ENCODE assay signal across 8 cellular contexts in genomic region chr12:64181504-64182291, GRCh38. TPM values are rescaled to one million over a fixed set of nuclear protein-coding genes. Genes with fewer than 3 reads are reported as not detected.
A peak's percentile ranks its signal among the peaks of the same experiment; 100 is the strongest.
DNase-seq lines count a peak whose midpoint lies in the region; TF ChIP-seq lines count a peak whose summit lies in the region.

No MANE protein-coding gene starts in this region.

- 34 to 38% (median 35%) methylated on average over 3 of the region's 3 CpGs for WGBS in adrenal gland, 4 donors

- H3K9me3 Mint-ChIP-seq in CD4-positive, alpha-beta memory T cell = peaks cover 0 to 3% (median 0%) of the 10 kb centered on the region in 8 donors
- H3K9me3 Mint-ChIP-seq in CD14-positive monocyte = no peaks in the 10 kb centered on the region

- intact Hi-C loops in adrenal gland (cut with DNase I) = loop anchor here (2.0 to 10.0 kb wide), 3 partner anchors 53 to 337 kb away; partner anchors contain the start of gene SRGAP1 (in 1 of the 2)
- intact Hi-C loops in CD4-positive, alpha-beta memory T cell (cut with micrococcal nuclease) = no loop called here
- intact Hi-C loops in CD14-positive monocyte (cut with micrococcal nuclease) = no loop called here

- peak; percentile 43 to 82 (median 66) for TF ChIP-seq CTCF in adrenal gland (IDR thresholded peaks at IDR 0.05)
- TF ChIP-seq CTCF in right atrium auricular region (IDR thresholded peaks at IDR 0.05) = peak; percentile 46 to 77
- TF ChIP-seq CTCF in CD14-positive monocyte (IDR thresholded peaks at IDR 0.05) = no peak

- H3K27ac ChIP-seq in adrenal gland = peak overlapping the region; percentile 57 to 83 (median 69)
- peak overlapping the region in 1 of 2 donors; percentile 66 for H3K27ac ChIP-seq in right atrium auricular region
- no peak overlapping the region for H3K27ac ChIP-seq in CD4-positive, alpha-beta memory T cell (ENCODE audit: low read depth, low read length)

- POLR2A ChIA-PET in CD4-positive, alpha-beta memory T cell (lab: Charles Lee; ENCODE audit: partially characterized antibody) = no interaction called here

- peak in 1 of 2 donors; percentile 45 for TF ChIP-seq POLR2A in adrenal gland (IDR thresholded peaks at IDR 0.05)

- H3K27me3 ChIP-seq in adrenal gland (no peaks in the 10 kb centered on the region), right atrium auricular region (no peaks in the 10 kb centered on the region)
- no peaks in the 10 kb centered on the region for H3K27me3 ChIP-seq in CD4-positive, alpha-beta memory T cell (ENCODE audit: insufficient read depth, low read length)

- H3K4me1 Mint-ChIP-seq in CD4-positive, alpha-beta memory T cell = no peaks in the 10 kb centered on the region
- no peaks in the 10 kb centered on the region for H3K4me1 Mint-ChIP-seq in CD14-positive monocyte

- in situ Hi-C loops in G401 (cut with HindIII; ENCODE audit: low sequenced_read_pairs) = no loop called here

- H3K36me3 ChIP-seq in adrenal gland (replicated peaks in 1 of 2) (no peaks in the 10 kb centered on the region), right atrium auricular region (no peaks in the 10 kb centered on the region)
- H3K36me3 ChIP-seq in CD4-positive, alpha-beta memory T cell (ENCODE audit: insufficient read depth, low read length) = no peaks in the 10 kb centered on the region

- no peak overlapping the region for H3K27ac Mint-ChIP-seq in CD4-positive, alpha-beta memory T cell
- H3K27ac Mint-ChIP-seq in CD14-positive monocyte = no peak overlapping the region

- peak overlapping the region in 1 of 4 donors; percentile 10 for H3K4me3 ChIP-seq in adrenal gland
- H3K4me3 ChIP-seq in right atrium auricular region = no peak overlapping the region
- H3K4me3 ChIP-seq in skeletal muscle cell (ENCODE audit: low read depth, low read length) = no peak overlapping the region
- no peak overlapping the region for H3K4me3 ChIP-seq in CD4-positive, alpha-beta memory T cell (ENCODE audit: low read length in 2 of 2)

- peaks cover 5 to 13% of the 10 kb centered on the region in 2 donors for H3K36me3 Mint-ChIP-seq in CD4-positive, alpha-beta memory T cell
- H3K36me3 Mint-ChIP-seq in CD14-positive monocyte = no peaks in the 10 kb centered on the region

- H3K4me1 ChIP-seq in adrenal gland (replicated peaks in 1 of 2) = peaks cover 9 to 24% of the 10 kb centered on the region in 2 donors
- H3K4me1 ChIP-seq in right atrium auricular region = peaks cover 0 to 8% of the 10 kb centered on the region in 2 donors
- H3K4me1 ChIP-seq in CD4-positive, alpha-beta memory T cell (ENCODE audit: insufficient read depth, low read length) = no peaks in the 10 kb centered on the region

- no peak overlapping the region for H3K4me3 Mint-ChIP-seq in CD4-positive, alpha-beta memory T cell
- H3K4me3 Mint-ChIP-seq in CD14-positive monocyte = no peak overlapping the region

- no peaks in the 10 kb centered on the region for H3K9me3 ChIP-seq in adrenal gland (replicated peaks in 1 of 3)
- no peaks in the 10 kb centered on the region for H3K9me3 ChIP-seq in right atrium auricular region
- no peaks in the 10 kb centered on the region for H3K9me3 ChIP-seq in CD4-positive, alpha-beta memory T cell (ENCODE audit: control insufficient read depth in 1 of 2, low read length in 2 of 2)

- CTCF ChIA-PET in CD4-positive, alpha-beta memory T cell (lab: Charles Lee; ENCODE audit: partially characterized antibody) = interaction anchor here (1.1 kb wide), 1 partner anchor 207 kb away, joined by 3 read pairs; no protein-coding TSS in a partner anchor

- no peaks in the 10 kb centered on the region for H3K27me3 Mint-ChIP-seq in CD4-positive, alpha-beta memory T cell
- no peaks in the 10 kb centered on the region for H3K27me3 Mint-ChIP-seq in CD14-positive monocyte (ENCODE audit: low read depth in 3 of 3)

- DNase-seq in G401 (ENCODE audit: low spot score) (peak; percentile 60), M059J (ENCODE audit: low read depth) (peak; percentile 99), adrenal gland (peak; percentile 59 to 84 (median 71)), right atrium auricular region (ENCODE audit: low spot score) (no peak), skeletal muscle cell (ENCODE audit: low read depth) (peak; percentile 87), CD14-positive monocyte (ENCODE audit: low spot score) (no peak)
- DNase-seq in CD4-positive, alpha-beta memory T cell = no peak
- no peak for DNase-seq in effector CD8-positive, alpha-beta T cell (lab: John Stamatoyannopoulos, UW)

RNA-seq across cellular contexts. Expression of gene KICS2, which starts 40.4 kb away (rescaled TPM):
- 1.9 and 9.6 TPM in 2 replicates for total RNA-seq in G401 (2014; rRNA removed; shearing (Covaris generic))
- total RNA-seq in M059J (2014; rRNA removed; shearing (Covaris generic)) = 4.3 and 4.8 TPM in 2 replicates
- total RNA-seq in adrenal gland (10 to 100 TPM in 7 of 8 donors, 1 to 10 TPM in 1; 8.6 to 36.4 (median 13.1) TPM), right atrium auricular region (1 to 10 TPM; 3.4 to 4.2 TPM)
- polyA plus RNA-seq in adrenal gland (10 to 100 TPM in 1 of 3 donors, 1 to 10 TPM in 2; 5.0 to 15.4 (median 5.1) TPM), CD14-positive monocyte (1 to 10 TPM; 2.7 to 3.5 TPM)
- total RNA-seq in CD4-positive, alpha-beta memory T cell = 10 to 100 TPM; 21.2 to 24.1 TPM
- 10 to 100 TPM in 1 of 2 donors, 1 to 10 TPM in 1; 8.0 to 18.4 TPM for polyA plus RNA-seq in CD4-positive, alpha-beta memory T cell

Comparison
In these comparisons a context has a peak if more than half of its experiments do, and no peak if none do; other contexts are left out.
1. DNase-seq: peak in G401 (single experiment), M059J (single experiment), adrenal gland (7 of 7) and skeletal muscle cell (single experiment); none in right atrium auricular region (single experiment), CD4-positive, alpha-beta memory T cell (0 of 5), CD14-positive monocyte (single experiment) and effector CD8-positive, alpha-beta T cell (single experiment).
2. intact Hi-C loops: an anchor here in adrenal gland (2.0 to 10.0 kb wide); none called in CD4-positive, alpha-beta memory T cell and CD14-positive monocyte.